In genomic region chr3:13017361-13018038, GRCh38 we compare ENCODE assay signal across 11 cellular contexts. TPM values are rescaled to one million over a fixed set of nuclear protein-coding genes. Genes with fewer than 3 reads are reported as not detected.
DNase-seq lines count a peak whose midpoint lies in the region; ATAC-seq and TF ChIP-seq lines count a peak whose summit lies in the region.
"Had no signal": no experiment of that assay in that cellular context is flagged by ENCODE, and none has a peak within 500 bp of the region (broad histone marks: within the 10 kb centered on the region; RNA-seq: fewer than 3 reads in every experiment).

No MANE protein-coding gene starts in this region.

- intact Hi-C loops in activated naive CD4-positive, alpha-beta T cell treated with anti-CD3 and anti-CD28 coated beads for 36 hours (cut with micrococcal nuclease) = loop anchor here (10.0 kb wide), 1 partner anchor 1393 kb away; no protein-coding TSS in a partner anchor

- no peak for ATAC-seq in activated naive CD4-positive, alpha-beta T cell treated with anti-CD3 and anti-CD28 coated beads, Interleukin-2, amount 50 U/mL, for 72 hours
- ATAC-seq in GM21447 (IDR thresholded peaks at IDR 0.05; ENCODE audit: unreplicated experiment) = no peak
- ATAC-seq: Panc1 had no signal

- H3K4me3 Mint-ChIP-seq in activated naive CD4-positive, alpha-beta T cell treated with anti-CD3 and anti-CD28 coated beads for 36 hours = no peak overlapping the region
- H3K4me3 Mint-ChIP-seq in immature natural killer cell = peak overlapping the region; percentile 83 to 91 (median 89)

- no peaks in the 10 kb centered on the region for H3K27me3 ChIP-seq in tibial nerve
- H3K27me3 ChIP-seq: upper lobe of right lung had no signal

- TF ChIP-seq CTCF in tibial nerve (IDR thresholded peaks at IDR 0.05) = no peak
- no peak for TF ChIP-seq CTCF in GM13977 (IDR thresholded peaks at IDR 0.05; ENCODE audit: extremely low read depth, insufficient read depth, missing control alignments)

- peak overlapping the region; percentile 97 for H3K27ac Mint-ChIP-seq in activated naive CD4-positive, alpha-beta T cell treated with anti-CD3 and anti-CD28 coated beads for 36 hours
- H3K27ac Mint-ChIP-seq in activated naive CD4-positive, alpha-beta T cell treated with anti-CD3 and anti-CD28 coated beads, Interleukin-2, amount 50 U/mL, for 72 hours = peak overlapping the region; percentile 2 to 97
- peak overlapping the region; percentile 99 to 100 (median 100) for H3K27ac Mint-ChIP-seq in immature natural killer cell

- TF ChIP-seq EP300 in tibial nerve (IDR thresholded peaks at IDR 0.05) = no peak

- no peak overlapping the region for H3K4me3 ChIP-seq in tibial nerve
- H3K4me3 ChIP-seq: upper lobe of right lung had no signal

- peaks cover 5% of the 10 kb centered on the region for H3K36me3 Mint-ChIP-seq in activated naive CD4-positive, alpha-beta T cell treated with anti-CD3 and anti-CD28 coated beads for 36 hours (ENCODE audit: low read depth)
- H3K36me3 Mint-ChIP-seq in activated naive CD4-positive, alpha-beta T cell treated with anti-CD3 and anti-CD28 coated beads, Interleukin-2, amount 50 U/mL, for 72 hours = peaks cover 0 to 7% of the 10 kb centered on the region in 2 donors
- peaks cover 0 to 3% (median 0%) of the 10 kb centered on the region in 3 donors for H3K36me3 Mint-ChIP-seq in immature natural killer cell

- no peak for TF ChIP-seq POLR2A in tibial nerve (IDR thresholded peaks at IDR 0.05)

- in situ Hi-C loops in GM13977 (cut with MboI; ENCODE audit: low pct_unique_long_range_greater_than_20kb, low sequenced_read_pairs, unreplicated experiment) = no loop called here

- H3K27me3 Mint-ChIP-seq in activated naive CD4-positive, alpha-beta T cell treated with anti-CD3 and anti-CD28 coated beads for 36 hours (ENCODE audit: low read depth) = no peaks in the 10 kb centered on the region
- H3K27me3 Mint-ChIP-seq in immature natural killer cell (ENCODE audit: low read depth in 3 of 3) = peaks cover 13 to 30% (median 15%) of the 10 kb centered on the region in 3 donors

- peak overlapping the region in 3 of 4 donors; percentile 42 to 88 (median 79) for H3K27ac ChIP-seq in tibial nerve

- H3K36me3 ChIP-seq in tibial nerve = no peaks in the 10 kb centered on the region
- H3K36me3 ChIP-seq: upper lobe of right lung had no signal

- H3K9me3 ChIP-seq in tibial nerve = no peaks in the 10 kb centered on the region
- H3K9me3 ChIP-seq: upper lobe of right lung had no signal

- WGBS in tibial nerve, 2 donors = 72 to 80% methylated on average over 15 of the region's 16 CpGs

- no peak for DNase-seq in activated naive CD4-positive, alpha-beta T cell treated with anti-CD3 and anti-CD28 coated beads for 36 hours
- DNase-seq in activated naive CD4-positive, alpha-beta T cell treated with Interleukin-2 at 50 U/mL for 16 hours = no peak
- no peak for DNase-seq in activated naive CD4-positive, alpha-beta T cell treated with anti-CD3 and anti-CD28 coated beads, Interleukin-2, amount 50 U/mL, for 72 hours (ENCODE audit: low spot score in 2 of 2)
- no peak for DNase-seq in immature natural killer cell
- no peak for DNase-seq in tibial nerve (ENCODE audit: low spot score in 2 of 2)
- no peak for DNase-seq in GM13977 (ENCODE audit: low spot score)
- no peak for DNase-seq in germinal center (ENCODE audit: low spot score)
- DNase-seq: islet precursor cell, upper lobe of right lung had no signal

- CTCF ChIA-PET in activated naive CD4-positive, alpha-beta T cell treated with anti-CD3 and anti-CD28 coated beads for 36 hours (lab: Charles Lee) = no interaction called here

- H3K4me1 ChIP-seq in tibial nerve = peaks cover 0 to 70% (median 47%) of the 10 kb centered on the region in 4 donors

- peaks cover 37% of the 10 kb centered on the region for H3K4me1 Mint-ChIP-seq in activated naive CD4-positive, alpha-beta T cell treated with anti-CD3 and anti-CD28 coated beads for 36 hours (ENCODE audit: low read depth)
- H3K4me1 Mint-ChIP-seq in immature natural killer cell = peaks cover 64 to 71% of the 10 kb centered on the region in 2 donors

- H3K9me3 Mint-ChIP-seq in activated naive CD4-positive, alpha-beta T cell treated with anti-CD3 and anti-CD28 coated beads for 36 hours = no peaks in the 10 kb centered on the region
- no peaks in the 10 kb centered on the region for H3K9me3 Mint-ChIP-seq in activated naive CD4-positive, alpha-beta T cell treated with anti-CD3 and anti-CD28 coated beads, Interleukin-2, amount 50 U/mL, for 72 hours
- no peaks in the 10 kb centered on the region for H3K9me3 Mint-ChIP-seq in immature natural killer cell

RNA-seq across cellular contexts. Expression of gene IQSEC1, which starts 55.7 kb away (rescaled TPM):
- total RNA-seq in activated naive CD4-positive, alpha-beta T cell treated with anti-CD3 and anti-CD28 coated beads for 36 hours = 10 to 100 TPM; 38.6 to 39.3 TPM
- 10 to 100 TPM; 25.0 to 37.1 TPM for total RNA-seq in activated naive CD4-positive, alpha-beta T cell treated with anti-CD3 and anti-CD28 coated beads, Interleukin-2, amount 50 U/mL, for 72 hours
- polyA plus RNA-seq in immature natural killer cell = 10 to 100 TPM in 2 of 3 donors, 1 to 10 TPM in 1; 9.0 to 40.5 (median 15.3) TPM
- total RNA-seq in tibial nerve = 10 to 100 TPM; 58.2 to 77.5 (median 68.6) TPM

Comparison
In these comparisons a context has a peak if more than half of its experiments do, and no peak if none do; other contexts are left out.
1. H3K27ac Mint-ChIP-seq: peak in every context shown above with its lines; median percentile 100 in immature natural killer cell; 97 in activated naive CD4-positive, alpha-beta T cell treated with anti-CD3 and anti-CD28 coated beads for 36 hours; 50 in activated naive CD4-positive, alpha-beta T cell treated with anti-CD3 and anti-CD28 coated beads, Interleukin-2, amount 50 U/mL, for 72 hours.